ENCODE assay signal across 13 cellular contexts in genomic region chr20:53725575-53725970, GRCh38.
DNase-seq lines count a peak whose midpoint lies in the region; ATAC-seq, FAIRE-seq and TF ChIP-seq lines count a peak whose summit lies in the region.
"Had no signal": no experiment of that assay in that cellular context is flagged by ENCODE, and none has a peak within 500 bp of the region (broad histone marks: within the 10 kb centered on the region; RNA-seq: fewer than 3 reads in every experiment).

No MANE protein-coding gene starts in this region.

- H4K8ac ChIP-seq in neuronal stem cell (ENCODE audit: low read depth, low read length), result no peak overlapping the region

- H3K79me1 ChIP-seq in neuronal stem cell (ENCODE audit: low read depth, low read length), result peaks cover 3% of the 10 kb centered on the region

- H3K9ac ChIP-seq in neuronal stem cell (ENCODE audit: low read depth, low read length, poor library complexity), result no peak overlapping the region

- H3F3A ChIP-seq in GM23338 (replicated peaks; ENCODE audit: low read depth), result 0 out of 2 replicates have a peak, but pooled peaks cover 2% of the 10 kb centered on the region

- no peak overlapping the region for H2BK15ac ChIP-seq in neuronal stem cell (ENCODE audit: low read length)

- H3K4me1 ChIP-seq in GM23338 (ENCODE audit: insufficient read depth) (peaks cover 3% of the 10 kb centered on the region; the same call in 1 of the 2 replicates), RWPE2 (ENCODE audit: insufficient read depth, poor library complexity, severe bottlenecking) (peaks cover 8% of the 10 kb centered on the region), neuronal stem cell (ENCODE audit: control insufficient read depth in 2 of 2, insufficient read depth in 1 of 2, low read depth in 1 of 2, low read length in 2 of 2) (peaks cover 0 to 3% of the 10 kb centered on the region in 2 donors)

- H3K27ac Mint-ChIP-seq in GM23338, result no peak overlapping the region

- no peak overlapping the region for H4K91ac ChIP-seq in neuronal stem cell (ENCODE audit: low read depth, low read length, poor library complexity)

- TF ChIP-seq CTCF in GM23338 (conservative IDR thresholded peaks at IDR 0.05; ENCODE audit: low read depth in 2 of 2), result no peak
- no peak for TF ChIP-seq CTCF in RWPE2 (IDR thresholded peaks at IDR 0.05; ENCODE audit: poor library complexity, severe bottlenecking)

- H2BK5ac ChIP-seq in neuronal stem cell (ENCODE audit: low read length), result no peak overlapping the region

- no peak overlapping the region for H3K4me3 Mint-ChIP-seq in GM23338
- H3K4me3 Mint-ChIP-seq: CD4-positive, CD25-positive, alpha-beta regulatory T cell; H9 had no signal

- H3K4me2 ChIP-seq in GM23338 (no peak overlapping the region), neuronal stem cell (ENCODE audit: insufficient read depth, low read length, poor library complexity, severe bottlenecking) (no peak overlapping the region)
- H3K4me2 ChIP-seq: A549 had no signal

- H4K20me1 ChIP-seq in GM23338 (replicated peaks; ENCODE audit: insufficient read depth), result no peaks in the 10 kb centered on the region

- no peaks in the 10 kb centered on the region for H3K9me2 ChIP-seq in GM23338 (ENCODE audit: insufficient read depth)

- peak overlapping the region; percentile 38 for H3K14ac ChIP-seq in neuronal stem cell (ENCODE audit: low read length)

- no peaks in the 10 kb centered on the region for H3K36me3 ChIP-seq in GM23338 (ENCODE audit: insufficient read depth)
- no peaks in the 10 kb centered on the region for H3K36me3 ChIP-seq in RWPE2 (ENCODE audit: low read depth)
- H3K36me3 ChIP-seq in neuronal stem cell (replicated peaks in 1 of 2; ENCODE audit: control insufficient read depth in 2 of 2, insufficient read depth in 2 of 2, low read length in 2 of 2), result no peaks in the 10 kb centered on the region

- H3K4ac ChIP-seq in neuronal stem cell (ENCODE audit: low read length), result no peak overlapping the region

- DNase-seq in GM23338 (ENCODE audit: low spot score) (no peak), RWPE2 (ENCODE audit: low spot score) (peak; percentile 52), neuronal stem cell (ENCODE audit: low spot score) (no peak), HTR-8/SVneo (ENCODE audit: insufficient read length, low spot score) (no peak), ureter (ENCODE audit: low spot score) (no peak)
- no peak for DNase-seq in activated CD8-positive, alpha-beta memory T cell treated with anti-CD3 and anti-CD28 coated beads, Interleukin-2, amount 50 U/mL, for 4 hours
- DNase-seq: CD4-positive, CD25-positive, alpha-beta regulatory T cell; DMS79; GOT3; H9 had no signal

- no peaks in the 10 kb centered on the region for H3K79me2 ChIP-seq in GM23338 (replicated peaks; ENCODE audit: insufficient read depth)

- H3K18ac ChIP-seq in neuronal stem cell (ENCODE audit: low read length), result peak overlapping the region; percentile 48

- H3K27me3 Mint-ChIP-seq in GM23338 (ENCODE audit: insufficient read depth, low read depth, poor library complexity), result peaks cover 1% of the 10 kb centered on the region

- H2AFZ ChIP-seq in GM23338 (peak overlapping the region; percentile 88; the same call in 1 of the 2 replicates), neuronal stem cell (ENCODE audit: low read length) (no peak overlapping the region)

- H3K27ac ChIP-seq in GM23338 (ENCODE audit: low read depth), result no peak overlapping the region
- H3K27ac ChIP-seq in RWPE2 (ENCODE audit: poor library complexity, severe bottlenecking), result no peak overlapping the region
- no peak overlapping the region for H3K27ac ChIP-seq in neuronal stem cell (replicated peaks; ENCODE audit: low read length)

- H3K27me3 ChIP-seq in GM23338 (ENCODE audit: insufficient read depth) (no peaks in the 10 kb centered on the region), RWPE2 (ENCODE audit: insufficient read depth, poor library complexity, severe bottlenecking) (no peaks in the 10 kb centered on the region), neuronal stem cell (ENCODE audit: control insufficient read depth in 3 of 3, insufficient read depth in 3 of 3, low read depth in 1 of 3, low read length in 3 of 3) (no peaks in the 10 kb centered on the region)

- H3K4me1 Mint-ChIP-seq in GM23338, result peaks cover 7% of the 10 kb centered on the region

- no CpG with 5 or more reads among the region's 11 CpGs for WGBS in neuronal stem cell (ENCODE audit: extremely low coverage in 2 of 2, insufficient read length in 2 of 2, insufficient replicate concordance in 1 of 2), 2 donors

- no peak overlapping the region for H3K4me3 ChIP-seq in GM23338
- no peak overlapping the region for H3K4me3 ChIP-seq in RWPE2 (ENCODE audit: severe bottlenecking)
- H3K4me3 ChIP-seq in neuronal stem cell (ENCODE audit: low read length in 2 of 2), result no peak overlapping the region
- H3K4me3 ChIP-seq: A549, GM12878 had no signal

- H3K36me3 Mint-ChIP-seq in GM23338 (ENCODE audit: low read depth), result no peaks in the 10 kb centered on the region

- no peak for FAIRE-seq in HTR-8/SVneo (lab: Jason Lieb, UNC)
- FAIRE-seq: A549, GM12878, GM18507 had no signal

- no peak overlapping the region for H2BK12ac ChIP-seq in neuronal stem cell (ENCODE audit: low read length)

- ATAC-seq in GM23338 (no peak), RWPE2 (ENCODE audit: low read depth) (no peak)
- ATAC-seq: A549, GM12878 had no signal

- H2AK5ac ChIP-seq in neuronal stem cell (ENCODE audit: low read depth, low read length), result no peak overlapping the region

- no peaks in the 10 kb centered on the region for H3K9me3 ChIP-seq in RWPE2 (ENCODE audit: severe bottlenecking)
- H3K9me3 ChIP-seq in neuronal stem cell (replicated peaks in 1 of 2; ENCODE audit: control insufficient read depth in 2 of 2, insufficient read depth in 1 of 2, low read depth in 1 of 2, low read length in 2 of 2), result no peaks in the 10 kb centered on the region
- H3K9me3 ChIP-seq: A549 had no signal

- H3K23ac ChIP-seq in neuronal stem cell (ENCODE audit: low read depth, low read length, poor library complexity), result no peak overlapping the region

- H3K9me3 Mint-ChIP-seq in GM23338, result no peaks in the 10 kb centered on the region
- H3K9me3 Mint-ChIP-seq: H9 had no signal

- H2BK120ac ChIP-seq in neuronal stem cell (ENCODE audit: low read depth, low read length), result no peak overlapping the region

TF ChIP-seq in GM23338, 12 proteins besides CTCF, POLR2A, EP300 and RAD21 (continues in another document):
- TF ChIP-seq NANOG (IDR thresholded peaks at IDR 0.05; ENCODE audit: borderline replicate concordance) (no peak), STAT1 (IDR thresholded peaks at IDR 0.05; ENCODE audit: unreplicated experiment) (no peak), EZH2phosphoT487 (IDR thresholded peaks at IDR 0.05; ENCODE audit: unreplicated experiment) (no peak), JUNB (IDR thresholded peaks at IDR 0.05; ENCODE audit: unreplicated experiment) (no peak), EZH2 (IDR thresholded peaks at IDR 0.05; ENCODE audit: low read depth, unreplicated experiment) (no peak), ZNF114 (CRISPR knock-in tag; IDR thresholded peaks at IDR 0.05) (no peak), ZNF331 (CRISPR knock-in tag; IDR thresholded peaks at IDR 0.05; ENCODE audit: low read depth) (no peak), CREB1 (CRISPR knock-in tag; IDR thresholded peaks at IDR 0.05; ENCODE audit: low read depth) (no peak), POLR2AphosphoS5 (IDR thresholded peaks at IDR 0.05; ENCODE audit: low read depth) (no peak)
- TF ChIP-seq, protein P1, sequence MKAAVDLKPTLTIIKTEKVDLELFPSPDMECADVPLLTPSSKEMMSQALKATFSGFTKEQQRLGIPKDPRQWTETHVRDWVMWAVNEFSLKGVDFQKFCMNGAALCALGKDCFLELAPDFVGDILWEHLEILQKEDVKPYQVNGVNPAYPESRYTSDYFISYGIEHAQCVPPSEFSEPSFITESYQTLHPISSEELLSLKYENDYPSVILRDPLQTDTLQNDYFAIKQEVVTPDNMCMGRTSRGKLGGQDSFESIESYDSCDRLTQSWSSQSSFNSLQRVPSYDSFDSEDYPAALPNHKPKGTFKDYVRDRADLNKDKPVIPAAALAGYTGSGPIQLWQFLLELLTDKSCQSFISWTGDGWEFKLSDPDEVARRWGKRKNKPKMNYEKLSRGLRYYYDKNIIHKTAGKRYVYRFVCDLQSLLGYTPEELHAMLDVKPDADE (IDR thresholded peaks at IDR 0.05), result no peak
- TF ChIP-seq, protein P2, sequence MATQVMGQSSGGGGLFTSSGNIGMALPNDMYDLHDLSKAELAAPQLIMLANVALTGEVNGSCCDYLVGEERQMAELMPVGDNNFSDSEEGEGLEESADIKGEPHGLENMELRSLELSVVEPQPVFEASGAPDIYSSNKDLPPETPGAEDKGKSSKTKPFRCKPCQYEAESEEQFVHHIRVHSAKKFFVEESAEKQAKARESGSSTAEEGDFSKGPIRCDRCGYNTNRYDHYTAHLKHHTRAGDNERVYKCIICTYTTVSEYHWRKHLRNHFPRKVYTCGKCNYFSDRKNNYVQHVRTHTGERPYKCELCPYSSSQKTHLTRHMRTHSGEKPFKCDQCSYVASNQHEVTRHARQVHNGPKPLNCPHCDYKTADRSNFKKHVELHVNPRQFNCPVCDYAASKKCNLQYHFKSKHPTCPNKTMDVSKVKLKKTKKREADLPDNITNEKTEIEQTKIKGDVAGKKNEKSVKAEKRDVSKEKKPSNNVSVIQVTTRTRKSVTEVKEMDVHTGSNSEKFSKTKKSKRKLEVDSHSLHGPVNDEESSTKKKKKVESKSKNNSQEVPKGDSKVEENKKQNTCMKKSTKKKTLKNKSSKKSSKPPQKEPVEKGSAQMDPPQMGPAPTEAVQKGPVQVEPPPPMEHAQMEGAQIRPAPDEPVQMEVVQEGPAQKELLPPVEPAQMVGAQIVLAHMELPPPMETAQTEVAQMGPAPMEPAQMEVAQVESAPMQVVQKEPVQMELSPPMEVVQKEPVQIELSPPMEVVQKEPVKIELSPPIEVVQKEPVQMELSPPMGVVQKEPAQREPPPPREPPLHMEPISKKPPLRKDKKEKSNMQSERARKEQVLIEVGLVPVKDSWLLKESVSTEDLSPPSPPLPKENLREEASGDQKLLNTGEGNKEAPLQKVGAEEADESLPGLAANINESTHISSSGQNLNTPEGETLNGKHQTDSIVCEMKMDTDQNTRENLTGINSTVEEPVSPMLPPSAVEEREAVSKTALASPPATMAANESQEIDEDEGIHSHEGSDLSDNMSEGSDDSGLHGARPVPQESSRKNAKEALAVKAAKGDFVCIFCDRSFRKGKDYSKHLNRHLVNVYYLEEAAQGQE (IDR thresholded peaks at IDR 0.05; ENCODE audit: unreplicated experiment), result no peak
